ENCODE assay signal across 10 cellular contexts in the genomic region with DNA sequence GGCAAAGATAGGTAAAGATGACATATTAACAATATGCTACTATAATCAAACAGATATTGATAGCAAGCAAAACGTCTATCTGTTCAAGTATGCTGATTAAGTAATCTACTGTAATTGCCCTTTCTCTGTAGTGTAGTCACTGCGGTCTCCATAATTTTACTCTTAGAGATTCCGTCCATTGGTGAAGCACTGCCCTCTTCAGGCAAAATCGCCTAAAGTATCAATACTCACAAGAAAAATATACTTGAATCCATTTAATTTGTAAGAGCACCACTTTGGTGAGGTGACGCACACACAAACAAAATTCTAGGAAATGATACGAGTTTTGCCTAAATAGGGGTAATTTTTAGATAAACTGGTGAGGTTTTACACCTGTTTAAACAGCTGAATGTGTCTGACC.
A peak's percentile ranks its signal among the peaks of the same experiment; 100 is the strongest.
DNase-seq lines count a peak whose midpoint lies in the region; ATAC-seq, FAIRE-seq and TF ChIP-seq lines count a peak whose summit lies in the region.
"Had no signal": no experiment of that assay in that cellular context is flagged by ENCODE, and none has a peak within 500 bp of the region (broad histone marks: within the 10 kb centered on the region; RNA-seq: fewer than 3 reads in every experiment).

No MANE protein-coding gene starts in this region.

- no peaks in the 10 kb centered on the region for H4K20me1 ChIP-seq in MM.1S (ENCODE audit: insufficient read depth, low read length)

- H2AK5ac ChIP-seq in mesenchymal stem cell (ENCODE audit: low read length, severe bottlenecking), result no peak overlapping the region

- no peak overlapping the region for H4K8ac ChIP-seq in mesenchymal stem cell (ENCODE audit: low read length)

- intact Hi-C loops in body of pancreas (cut with DNase I), result no loop called here
- intact Hi-C loops in activated T-helper 2 cell treated with anti-CD3 and anti-CD28 coated beads, Interferon-gamma antibody, Interleukin-2, Interleukin-4, amounts not matched to agents 10 μg/mL and 5 μg/mL and 100 μg/mL, durations not matched to agents 14 hours and 24 hours and 36 hours (cut with micrococcal nuclease), result no loop called here

- H2BK15ac ChIP-seq in mesenchymal stem cell (ENCODE audit: low read depth, poor library complexity, severe bottlenecking), result no peak overlapping the region

- no peaks in the 10 kb centered on the region for H3K36me3 Mint-ChIP-seq in activated T-helper 2 cell treated with anti-CD3 and anti-CD28 coated beads, Interferon-gamma antibody, Interleukin-2, Interleukin-4, amounts not matched to agents 10 μg/mL and 5 μg/mL and 100 μg/mL, durations not matched to agents 14 hours and 24 hours and 36 hours (ENCODE audit: low read depth)

- H3K36me3 ChIP-seq in MM.1S (replicated peaks; ENCODE audit: insufficient read depth, low read length) (no peaks in the 10 kb centered on the region), body of pancreas (replicated peaks in 1 of 2; ENCODE audit: insufficient read depth in 1 of 2, low read depth in 2 of 2) (no peaks in the 10 kb centered on the region), mesenchymal stem cell (ENCODE audit: control insufficient read depth in 1 of 2, insufficient read depth in 2 of 2, low read depth in 1 of 2, low read length in 2 of 2) (no peaks in the 10 kb centered on the region)
- H3K36me3 ChIP-seq: thoracic aorta had no signal

- no peak overlapping the region for H3K9ac ChIP-seq in MM.1S (ENCODE audit: low read length)
- H3K9ac ChIP-seq in mesenchymal stem cell (ENCODE audit: low read length), result no peak overlapping the region

- H3K79me2 ChIP-seq in MM.1S (ENCODE audit: low read length), result no peaks in the 10 kb centered on the region

- no peak for TF ChIP-seq POLR2A in body of pancreas (IDR thresholded peaks at IDR 0.05)

- no peaks in the 10 kb centered on the region for H3K9me3 ChIP-seq in MM.1S (replicated peaks; ENCODE audit: insufficient read depth, low read length)
- H3K9me3 ChIP-seq in body of pancreas, result no peaks in the 10 kb centered on the region
- H3K9me3 ChIP-seq in mesenchymal stem cell (ENCODE audit: control insufficient read depth, low read length), result no peaks in the 10 kb centered on the region
- H3K9me3 ChIP-seq: thoracic aorta had no signal

- H3K27me3 ChIP-seq in MM.1S (replicated peaks; ENCODE audit: insufficient read depth, low read length), result no peaks in the 10 kb centered on the region
- no peaks in the 10 kb centered on the region for H3K27me3 ChIP-seq in body of pancreas
- H3K27me3 ChIP-seq in mesenchymal stem cell (ENCODE audit: control insufficient read depth in 1 of 2, insufficient read depth in 1 of 2, low read length in 2 of 2), result no peaks in the 10 kb centered on the region

- no peaks in the 10 kb centered on the region for H3K4me1 Mint-ChIP-seq in activated T-helper 2 cell treated with anti-CD3 and anti-CD28 coated beads, Interferon-gamma antibody, Interleukin-2, Interleukin-4, amounts not matched to agents 10 μg/mL and 5 μg/mL and 100 μg/mL, durations not matched to agents 14 hours and 24 hours and 36 hours (ENCODE audit: low read depth)

- H2BK5ac ChIP-seq in mesenchymal stem cell (ENCODE audit: low read depth, low read length, poor library complexity, severe bottlenecking), result no peak overlapping the region

- H2BK120ac ChIP-seq in mesenchymal stem cell (ENCODE audit: low read depth, low read length), result no peak overlapping the region

- H2AFZ ChIP-seq in MM.1S (ENCODE audit: low read length), result no peak overlapping the region
- H2AFZ ChIP-seq in mesenchymal stem cell (ENCODE audit: low read depth, low read length), result no peak overlapping the region

- no peak overlapping the region for H3K4ac ChIP-seq in mesenchymal stem cell (ENCODE audit: low read depth in 1 of 2, low read length in 2 of 2)

- no peak overlapping the region for H4K91ac ChIP-seq in mesenchymal stem cell (ENCODE audit: low read length)

- H3K14ac ChIP-seq in mesenchymal stem cell (ENCODE audit: low read length in 2 of 2), result no peak overlapping the region

- peaks cover 3% of the 10 kb centered on the region for H3K9me3 Mint-ChIP-seq in activated T-helper 2 cell treated with anti-CD3 and anti-CD28 coated beads, Interferon-gamma antibody, Interleukin-2, Interleukin-4, amounts not matched to agents 10 μg/mL and 5 μg/mL and 100 μg/mL, durations not matched to agents 14 hours and 24 hours and 36 hours

- H3K27ac ChIP-seq in MM.1S (ENCODE audit: low read length), result no peak overlapping the region
- H3K27ac ChIP-seq in body of pancreas, result no peak overlapping the region
- no peak overlapping the region for H3K27ac ChIP-seq in mesenchymal stem cell (ENCODE audit: low read length, poor library complexity, severe bottlenecking)
- H3K27ac ChIP-seq: thoracic aorta had no signal

- no peak overlapping the region for H3K4me2 ChIP-seq in MM.1S (ENCODE audit: low read depth, low read length)
- no peak overlapping the region for H3K4me2 ChIP-seq in mesenchymal stem cell (ENCODE audit: low read length, poor library complexity, severe bottlenecking)

- H2BK12ac ChIP-seq in mesenchymal stem cell (ENCODE audit: low read length in 2 of 2), result no peak overlapping the region

- H3K27me3 Mint-ChIP-seq in activated T-helper 2 cell treated with anti-CD3 and anti-CD28 coated beads, Interferon-gamma antibody, Interleukin-2, Interleukin-4, amounts not matched to agents 10 μg/mL and 5 μg/mL and 100 μg/mL, durations not matched to agents 14 hours and 24 hours and 36 hours (ENCODE audit: low read depth), result no peaks in the 10 kb centered on the region

- no peaks in the 10 kb centered on the region for H3F3A ChIP-seq in MM.1S (ENCODE audit: insufficient read depth, low read length)

- no peak overlapping the region for H3K4me3 ChIP-seq in MM.1S (ENCODE audit: low read length)
- no peak overlapping the region for H3K4me3 ChIP-seq in body of pancreas
- H3K4me3 ChIP-seq in mesenchymal stem cell (ENCODE audit: insufficient read depth in 1 of 2, low read depth in 1 of 2, low read length in 2 of 2), result no peak overlapping the region
- H3K4me3 ChIP-seq: thoracic aorta had no signal

- TF ChIP-seq CTCF in MM.1S (IDR thresholded peaks at IDR 0.05; ENCODE audit: low read length), result peak; percentile 44
- peak in 6 of 7 experiments; percentile 35 to 61 (median 58) for TF ChIP-seq CTCF in body of pancreas (IDR thresholded peaks at IDR 0.05)

- FAIRE-seq in frontal cortex (lab: Jason Lieb, UNC), result no peak

- no peak overlapping the region for H3K23ac ChIP-seq in mesenchymal stem cell (ENCODE audit: low read length in 2 of 2)

- no peak overlapping the region for H3K4me3 Mint-ChIP-seq in activated T-helper 2 cell treated with anti-CD3 and anti-CD28 coated beads, Interferon-gamma antibody, Interleukin-2, Interleukin-4, amounts not matched to agents 10 μg/mL and 5 μg/mL and 100 μg/mL, durations not matched to agents 14 hours and 24 hours and 36 hours (ENCODE audit: low read depth)

- no peaks in the 10 kb centered on the region for H3K9me2 ChIP-seq in MM.1S (replicated peaks; ENCODE audit: insufficient read depth, low read length)

- DNase-seq in DMS114 treated with DMSO at 0.1 percent for 48 hours (lab: John Stamatoyannopoulos, UW; ENCODE audit: unreplicated experiment) (peak; percentile 10), MM.1S (peak; percentile 41), body of pancreas (peak; percentile 13 to 57 (median 49)), mesenchymal stem cell (peak; percentile 47), frontal cortex (ENCODE audit: low spot score in 2 of 2) (no peak)
- DNase-seq in activated CD8-positive, alpha-beta memory T cell treated with anti-CD3 and anti-CD28 coated beads, Interleukin-2, amount 50 U/mL, for 4 hours, result no peak
- no peak for DNase-seq in activated T-helper 2 cell treated with anti-CD3 and anti-CD28 coated beads, Interferon-gamma antibody, Interleukin-2, Interleukin-4, amounts not matched to agents 10 μg/mL and 5 μg/mL and 100 μg/mL, durations not matched to agents 14 hours and 24 hours and 36 hours (ENCODE audit: low spot score)
- DNase-seq: activated CD4-positive, alpha-beta T cell treated with anti-CD3 and anti-CD28 coated beads for 48 hours had no signal

- H3K79me1 ChIP-seq in mesenchymal stem cell (replicated peaks; ENCODE audit: low read length, poor library complexity, severe bottlenecking), result no peaks in the 10 kb centered on the region

- peak; percentile 47 for ATAC-seq in body of pancreas
- ATAC-seq in HG02938 (IDR thresholded peaks at IDR 0.05; ENCODE audit: unreplicated experiment), result no peak

- no peak overlapping the region for H3K18ac ChIP-seq in mesenchymal stem cell (ENCODE audit: low read depth in 1 of 2, low read length in 2 of 2)

- WGBS in body of pancreas, 2 donors, result 8 to 9% methylated on average over 6 of the region's 6 CpGs
- WGBS in mesenchymal stem cell, result 34% methylated on average over 5 of the region's 6 CpGs

- H3K27ac Mint-ChIP-seq in activated T-helper 2 cell treated with anti-CD3 and anti-CD28 coated beads, Interferon-gamma antibody, Interleukin-2, Interleukin-4, amounts not matched to agents 10 μg/mL and 5 μg/mL and 100 μg/mL, durations not matched to agents 14 hours and 24 hours and 36 hours, result no peak overlapping the region

- H3K4me1 ChIP-seq in MM.1S (ENCODE audit: low read length) (no peaks in the 10 kb centered on the region), body of pancreas (no peaks in the 10 kb centered on the region), mesenchymal stem cell (ENCODE audit: control insufficient read depth, insufficient read depth, low read depth, low read length) (no peaks in the 10 kb centered on the region)

Comparison
In these comparisons a context has a peak if more than half of its experiments do, and no peak if none do; other contexts are left out.
1. DNase-seq: peak in DMS114 treated with DMSO at 0.1 percent for 48 hours (single experiment), MM.1S (single experiment), body of pancreas (4 of 4) and mesenchymal stem cell (single experiment); none in activated CD8-positive, alpha-beta memory T cell treated with anti-CD3 and anti-CD28 coated beads, Interleukin-2, amount 50 U/mL, for 4 hours (single experiment), frontal cortex (0 of 2) and activated T-helper 2 cell treated with anti-CD3 and anti-CD28 coated beads, Interferon-gamma antibody, Interleukin-2, Interleukin-4, amounts not matched to agents 10 μg/mL and 5 μg/mL and 100 μg/mL, durations not matched to agents 14 hours and 24 hours and 36 hours (single experiment).